23 cellular contexts compared by ENCODE assay signal in the genomic region with DNA sequence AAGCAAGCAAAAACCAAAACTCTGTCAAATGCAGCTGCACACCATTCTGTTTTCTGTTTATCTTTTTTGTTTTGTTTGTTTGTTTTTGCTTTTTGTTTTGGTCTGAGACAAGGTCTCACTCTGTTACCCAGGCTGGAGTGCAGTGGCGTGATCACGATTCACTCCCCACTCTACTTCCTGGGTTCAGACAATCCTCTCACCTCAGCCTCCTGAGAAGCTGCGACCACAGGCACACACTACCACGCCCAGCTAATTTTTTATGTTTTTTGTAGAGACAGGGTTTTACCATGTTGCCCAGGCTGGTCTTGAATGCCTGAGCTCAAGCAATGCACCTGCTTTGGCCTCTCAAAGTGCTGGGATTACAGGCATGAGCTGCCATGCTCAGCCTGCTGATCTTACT. TPM values are rescaled to one million over a fixed set of nuclear protein-coding genes. Genes with fewer than 3 reads are reported as not detected.
DNase-seq lines count a peak whose midpoint lies in the region; ATAC-seq, FAIRE-seq and TF ChIP-seq lines count a peak whose summit lies in the region.
"Had no signal": no experiment of that assay in that cellular context is flagged by ENCODE, and none has a peak within 500 bp of the region (broad histone marks: within the 10 kb centered on the region; RNA-seq: fewer than 3 reads in every experiment).

No MANE protein-coding gene starts in this region.

- TF ChIP-seq CTCF in transverse colon (IDR thresholded peaks at IDR 0.05), result no peak

- H3K9me3 Mint-ChIP-seq in activated naive CD4-positive, alpha-beta T cell treated with anti-CD3 and anti-CD28 coated beads, Interleukin-2, amount 50 U/mL, for 24 hours, result peaks cover 10% of the 10 kb centered on the region

- DNase-seq in activated naive CD4-positive, alpha-beta T cell treated with anti-CD3 and anti-CD28 coated beads, Interleukin-2, amount 50 U/mL, for 16 hours, result no peak
- DNase-seq in activated T-helper 1 cell treated with Interleukin-2 at 50 U/mL for 16 hours (ENCODE audit: low read depth) (peak; percentile 7), small intestine (peak; percentile 19), transverse colon (no peak), iPS-NIHi11 (ENCODE audit: low spot score) (no peak), mesenteric fat pad (ENCODE audit: low spot score) (no peak)
- DNase-seq: activated CD4-positive, alpha-beta T cell treated with anti-CD3 and anti-CD28 coated beads, Interleukin-2, amount 50 U/mL, for 48 hours; aorta; COR-L47; DMS79 treated with DMSO at 0.1 percent for 48 hours; left cardiac atrium; mesenchymal stem cell; naive B cell; NCI-H1105; NCI-H2081 treated with DMSO at 0.1 percent for 48 hours; NCI-H446; Peyer's patch; SJCRH30; stimulated activated CD4-positive, alpha-beta T cell treated with anti-CD3 and anti-CD28 coated beads, Interleukin-4, amount 100 ng/mL, for 4 hours; stomach had no signal

- intact Hi-C loops in transverse colon (cut with DNase I; ENCODE audit: low total_unique reads), result no loop called here

- ATAC-seq in HG03097 (IDR thresholded peaks at IDR 0.05; ENCODE audit: low FRiP score, unreplicated experiment), result peak; percentile 55
- ATAC-seq: left cardiac atrium had no signal

- H3K27me3 ChIP-seq in small intestine (ENCODE audit: control insufficient read depth in 2 of 2, insufficient read depth in 2 of 2, low read length in 2 of 2), result peaks cover 0 to 3% of the 10 kb centered on the region in 2 donors
- H3K27me3 ChIP-seq in transverse colon, result peaks cover 22% of the 10 kb centered on the region
- H3K27me3 ChIP-seq: Peyer's patch had no signal

- peaks cover 42% of the 10 kb centered on the region for H3K4me1 Mint-ChIP-seq in activated naive CD4-positive, alpha-beta T cell treated with anti-CD3 and anti-CD28 coated beads, Interleukin-2, amount 50 U/mL, for 24 hours

- H3K27me3 Mint-ChIP-seq in activated naive CD4-positive, alpha-beta T cell treated with anti-CD3 and anti-CD28 coated beads, Interleukin-2, amount 50 U/mL, for 24 hours, result no peaks in the 10 kb centered on the region

- H3K36me3 Mint-ChIP-seq in activated naive CD4-positive, alpha-beta T cell treated with anti-CD3 and anti-CD28 coated beads, Interleukin-2, amount 50 U/mL, for 24 hours, result peaks cover 27% of the 10 kb centered on the region

- H3K9me3 ChIP-seq in small intestine (ENCODE audit: control insufficient read depth, low read depth) (no peaks in the 10 kb centered on the region), transverse colon (no peaks in the 10 kb centered on the region)
- H3K9me3 ChIP-seq: Peyer's patch, tibial nerve had no signal

- H3K4me3 Mint-ChIP-seq in activated naive CD4-positive, alpha-beta T cell treated with anti-CD3 and anti-CD28 coated beads, Interleukin-2, amount 50 U/mL, for 24 hours, result peak overlapping the region; percentile 19

- H3K27ac ChIP-seq in small intestine (ENCODE audit: low read depth in 1 of 2, low read length in 1 of 2) (peak overlapping the region in 1 of 2 donors; percentile 30), transverse colon (no peak overlapping the region)
- H3K27ac ChIP-seq: Peyer's patch, SJCRH30, stomach, tibial nerve had no signal

- WGBS in small intestine, 3 donors, result 62 to 66% (median 64%) methylated on average over 4 of the region's 4 CpGs
- 50 to 70% methylated on average over 4 of the region's 4 CpGs for WGBS in transverse colon (ENCODE audit: low coverage in 1 of 2), 2 donors

- TF ChIP-seq EP300 in transverse colon (IDR thresholded peaks at IDR 0.05; ENCODE audit: low read depth), result no peak

- no peak overlapping the region for H3K4me3 ChIP-seq in small intestine (ENCODE audit: low read depth in 1 of 2, low read length in 2 of 2)
- no peak overlapping the region for H3K4me3 ChIP-seq in transverse colon
- H3K4me3 ChIP-seq: Peyer's patch, SJCRH30, stomach, tibial nerve had no signal

- in situ Hi-C loops in transverse colon (cut with MboI; ENCODE audit: low pct_ligation_motif_present in 1 of 4, low pct_unique_long_range_greater_than_20kb in 1 of 4, low sequenced_read_pairs in 3 of 4), result no loop called here

- no peaks in the 10 kb centered on the region for H3K4me1 ChIP-seq in small intestine (ENCODE audit: control insufficient read depth in 2 of 2, insufficient read depth in 1 of 2, low read depth in 1 of 2, low read length in 1 of 2)
- H3K4me1 ChIP-seq in transverse colon, result no peaks in the 10 kb centered on the region
- H3K4me1 ChIP-seq: Peyer's patch, SJCRH30, tibial nerve had no signal

- no peak for FAIRE-seq in small intestine (lab: Jason Lieb, UNC)

- TF ChIP-seq POLR2A in transverse colon (IDR thresholded peaks at IDR 0.05), result no peak

- no peaks in the 10 kb centered on the region for H3K36me3 ChIP-seq in small intestine (ENCODE audit: control insufficient read depth in 2 of 2, insufficient read depth in 2 of 2, low read length in 2 of 2)
- no peaks in the 10 kb centered on the region for H3K36me3 ChIP-seq in transverse colon
- H3K36me3 ChIP-seq: Peyer's patch, SJCRH30, stomach, tibial nerve had no signal

- H3K27ac Mint-ChIP-seq in activated naive CD4-positive, alpha-beta T cell treated with anti-CD3 and anti-CD28 coated beads, Interleukin-2, amount 50 U/mL, for 24 hours, result peak overlapping the region; percentile 65

RNA-seq across cellular contexts. Expression of a gene that starts 19.3 kb away (rescaled TPM):
- 1 to 10 TPM in 1 of 3 donors, under 1 TPM in 2; 0.67 to 1.4 (median 0.81) TPM for polyA plus RNA-seq in small intestine
- total RNA-seq in transverse colon, result 10 to 100 TPM in 2 of 4 donors, 1 to 10 TPM in 2; 2.8 to 28.8 (median 8.5) TPM
- total RNA-seq in mesenteric fat pad, result 20.3 TPM

RNA-seq across cellular contexts. Expression of a gene that starts 35.5 kb away (rescaled TPM):
- 1 to 10 TPM in 2 of 3 donors, under 1 TPM in 1; 0.76 to 1.8 (median 1.6) TPM for polyA plus RNA-seq in small intestine
- 10 to 100 TPM in 1 of 4 donors, 1 to 10 TPM in 2, not detected in 1; 1.6 to 34.8 (median 3.5) TPM for total RNA-seq in transverse colon
- total RNA-seq in mesenteric fat pad, result 17.7 TPM

Comparison
In these comparisons a context has a peak if more than half of its experiments do, and no peak if none do; other contexts are left out.
1. DNase-seq: peak in activated T-helper 1 cell treated with Interleukin-2 at 50 U/mL for 16 hours (single experiment) and small intestine (single experiment); none in activated naive CD4-positive, alpha-beta T cell treated with anti-CD3 and anti-CD28 coated beads, Interleukin-2, amount 50 U/mL, for 16 hours (single experiment), transverse colon (single experiment), iPS-NIHi11 (single experiment) and mesenteric fat pad (single experiment).